1 cellular context compared by ENCODE assay signal in genomic region chr2:134119672-134120159, GRCh38.
TF ChIP-seq lines count a peak whose summit lies in the region.

No MANE protein-coding gene starts in this region.

TF ChIP-seq in HepG2, 621 proteins besides CTCF, POLR2A, EP300 and RAD21 (continued from another document and continues in another):
- TF ChIP-seq NFAT5 (CRISPR knock-in tag; IDR thresholded peaks at IDR 0.05) (peak; percentile 49; the same call in 1 of the 2 replicates), NFIC (IDR thresholded peaks at IDR 0.05; ENCODE audit: low read length) (no peak), SRSF9 (IDR thresholded peaks at IDR 0.05; ENCODE audit: borderline replicate concordance, insufficient read depth, low read depth, low read length, poor library complexity, severe bottlenecking) (no peak), NR3C1 (CRISPR knock-in tag; IDR thresholded peaks at IDR 0.05) (no peak), ZNF879 (CRISPR knock-in tag; IDR thresholded peaks at IDR 0.05) (no peak), NR2F2 (IDR thresholded peaks at IDR 0.05; ENCODE audit: borderline replicate concordance, low read depth) (no peak), GATAD2A (CRISPR knock-in tag; IDR thresholded peaks at IDR 0.05) (no peak; the same call in 1 of the 2 replicates), ZNF138 (CRISPR knock-in tag; IDR thresholded peaks at IDR 0.05; ENCODE audit: low read depth) (peak; percentile 26; the same call in 1 of the 2 replicates), MNT (IDR thresholded peaks at IDR 0.05) (no peak), CREB1 (IDR thresholded peaks at IDR 0.05) (no peak), CREB1 (CRISPR knock-in tag; IDR thresholded peaks at IDR 0.05) (no peak), HOXA9 (CRISPR knock-in tag; IDR thresholded peaks at IDR 0.05; ENCODE audit: borderline replicate concordance) (no peak), GPN1 (CRISPR knock-in tag; IDR thresholded peaks at IDR 0.05; ENCODE audit: borderline replicate concordance) (no peak), ZNF878 (CRISPR knock-in tag; IDR thresholded peaks at IDR 0.05) (no peak), ZNF256 (CRISPR knock-in tag; conservative IDR thresholded peaks at IDR 0.05) (0 out of 2 replicates have a peak, but pooled peaks have one; percentile 67), ZFP91 (CRISPR knock-in tag; IDR thresholded peaks at IDR 0.05; ENCODE audit: borderline replicate concordance) (peak; percentile 93), ZNF317 (CRISPR knock-in tag; IDR thresholded peaks at IDR 0.05) (peak; percentile 70; the same call in 1 of the 2 replicates), YY1 (IDR thresholded peaks at IDR 0.05; ENCODE audit: insufficient read depth, insufficient replicate concordance, low read depth, low read length) (peak; percentile 76), NR2F1 (CRISPR knock-in tag; IDR thresholded peaks at IDR 0.05) (no peak), ZNF746 (CRISPR knock-in tag; IDR thresholded peaks at IDR 0.05) (no peak), ZFY (CRISPR knock-in tag; IDR thresholded peaks at IDR 0.05) (peak; percentile 87), ETV6 (CRISPR knock-in tag; conservative IDR thresholded peaks at IDR 0.05) (no peak; the same call in 1 of the 2 replicates), USF2 (IDR thresholded peaks at IDR 0.05; ENCODE audit: low read depth, low read length) (no peak), USF2 (CRISPR knock-in tag; IDR thresholded peaks at IDR 0.05; ENCODE audit: borderline replicate concordance) (no peak), ZNF629 (CRISPR knock-in tag; conservative IDR thresholded peaks at IDR 0.05) (no peak), ZNF225 (CRISPR knock-in tag; IDR thresholded peaks at IDR 0.05) (no peak; the same call in 1 of the 2 replicates), JUN (CRISPR knock-in tag; IDR thresholded peaks at IDR 0.05) (no peak), CCDC6 (CRISPR knock-in tag; IDR thresholded peaks at IDR 0.05) (no peak; the same call in 1 of the 2 replicates), HNF4G (IDR thresholded peaks at IDR 0.05; ENCODE audit: borderline replicate concordance, low read depth, low read length) (no peak), HNF4G (CRISPR knock-in tag; IDR thresholded peaks at IDR 0.05; ENCODE audit: borderline replicate concordance, low read depth) (no peak), ATAD3A (CRISPR knock-in tag; IDR thresholded peaks at IDR 0.05) (no peak), ZFYVE20 (CRISPR knock-in tag; IDR thresholded peaks at IDR 0.05; ENCODE audit: borderline replicate concordance, low read depth) (no peak), ATF4 (CRISPR knock-in tag; IDR thresholded peaks at IDR 0.05) (no peak), MTF1 (CRISPR knock-in tag; IDR thresholded peaks at IDR 0.05) (no peak), KAT7 (CRISPR knock-in tag; IDR thresholded peaks at IDR 0.05; ENCODE audit: borderline replicate concordance) (no peak), IKZF4 (CRISPR knock-in tag; IDR thresholded peaks at IDR 0.05; ENCODE audit: borderline replicate concordance, low read depth, not compliant biosample characterization) (peak; percentile 40), ZNF337 (CRISPR knock-in tag; IDR thresholded peaks at IDR 0.05; ENCODE audit: borderline replicate concordance, low read depth) (peak; percentile 65; the same call in 1 of the 2 replicates), ZNF318 (CRISPR knock-in tag; IDR thresholded peaks at IDR 0.05) (0 out of 2 replicates have a peak, but pooled peaks have one; percentile 18)
- TF ChIP-seq, protein P1, sequence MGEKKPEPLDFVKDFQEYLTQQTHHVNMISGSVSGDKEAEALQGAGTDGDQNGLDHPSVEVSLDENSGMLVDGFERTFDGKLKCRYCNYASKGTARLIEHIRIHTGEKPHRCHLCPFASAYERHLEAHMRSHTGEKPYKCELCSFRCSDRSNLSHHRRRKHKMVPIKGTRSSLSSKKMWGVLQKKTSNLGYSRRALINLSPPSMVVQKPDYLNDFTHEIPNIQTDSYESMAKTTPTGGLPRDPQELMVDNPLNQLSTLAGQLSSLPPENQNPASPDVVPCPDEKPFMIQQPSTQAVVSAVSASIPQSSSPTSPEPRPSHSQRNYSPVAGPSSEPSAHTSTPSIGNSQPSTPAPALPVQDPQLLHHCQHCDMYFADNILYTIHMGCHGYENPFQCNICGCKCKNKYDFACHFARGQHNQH (CRISPR knock-in tag; IDR thresholded peaks at IDR 0.05), result peak; percentile 58; the same call in 1 of the 2 replicates
